In genomic region chr10:43292745-43293676, GRCh38 we compare ENCODE assay signal across 8 cellular contexts. TPM values are rescaled to one million over a fixed set of nuclear protein-coding genes. Genes with fewer than 3 reads are reported as not detected.
DNase-seq lines count a peak whose midpoint lies in the region; ATAC-seq and TF ChIP-seq lines count a peak whose summit lies in the region.

No MANE protein-coding gene starts in this region.

- no peaks in the 10 kb centered on the region for H3K36me3 Mint-ChIP-seq in CD4-positive, alpha-beta T cell (ENCODE audit: low read depth)

- H3K9me3 ChIP-seq in CD4-positive, alpha-beta T cell (ENCODE audit: control insufficient read depth, low read length), result no peaks in the 10 kb centered on the region
- H3K9me3 ChIP-seq in lower lobe of right lung, result no peaks in the 10 kb centered on the region

- POLR2A ChIA-PET in CD4-positive, alpha-beta T cell (lab: Charles Lee), result interaction anchor here (0.8 to 2.8 kb wide), 8 partner anchors 12 to 154 kb away, joined by 3 to 15 read pairs (median 4); no protein-coding TSS in a partner anchor

- no peak overlapping the region for H3K4me3 Mint-ChIP-seq in CD4-positive, alpha-beta T cell

- CTCF ChIA-PET in CD4-positive, alpha-beta T cell (lab: Charles Lee), result interaction anchor here (0.5 to 4.7 kb wide), 13 partner anchors 12 to 171 kb away, joined by 3 to 42 read pairs (median 4); no protein-coding TSS in a partner anchor

- H3K4me3 ChIP-seq in lower lobe of right lung, result no peak overlapping the region

- peak in 8 of 10 experiments; percentile 25 to 48 (median 38) for DNase-seq in CD4-positive, alpha-beta T cell
- DNase-seq in NCI-H1694 treated with DMSO at 0.1 percent for 48 hours (lab: John Stamatoyannopoulos, UW) (peak; percentile 43), dermis microvascular lymphatic vessel endothelial cell (ENCODE audit: low read depth in 2 of 2) (peak; percentile 28 to 62), lower lobe of right lung (peak; percentile 63)
- DNase-seq in activated CD4-positive, alpha-beta T cell treated with anti-CD3 and anti-CD28 coated beads for 1 hour, result peak; percentile 30
- DNase-seq in stimulated activated naive CD4-positive, alpha-beta T cell (lab: John Stamatoyannopoulos, UW), result peak; percentile 10 to 45 (median 14)

- intact Hi-C loops in CD4-positive, alpha-beta T cell (cut with DNase I, micrococcal nuclease), result loop anchor here (1.0 to 2.0 kb wide), 3 partner anchors 16 to 169 kb away; no protein-coding TSS in a partner anchor
- intact Hi-C loops in lower lobe of right lung (cut with DNase I), result no loop called here

- no peaks in the 10 kb centered on the region for H3K9me3 Mint-ChIP-seq in CD4-positive, alpha-beta T cell

- peak overlapping the region; percentile 50 for H3K27ac Mint-ChIP-seq in CD4-positive, alpha-beta T cell

- ATAC-seq in CD4-positive, alpha-beta T cell (ENCODE audit: poor library complexity), result peak; percentile 63
- ATAC-seq in GM19467 (IDR thresholded peaks at IDR 0.05; ENCODE audit: unreplicated experiment) (peak; percentile 71), lower lobe of right lung (peak; percentile 77 to 90), HG03025 (IDR thresholded peaks at IDR 0.05; ENCODE audit: low FRiP score, unreplicated experiment) (no peak)

- peak; percentile 72 for TF ChIP-seq CTCF in CD4-positive, alpha-beta T cell (IDR thresholded peaks at IDR 0.05)
- peak; percentile 76 for TF ChIP-seq CTCF in lower lobe of right lung (IDR thresholded peaks at IDR 0.05)

- no peak overlapping the region for H3K27ac ChIP-seq in CD4-positive, alpha-beta T cell (ENCODE audit: low read depth, low read length)
- H3K27ac ChIP-seq in lower lobe of right lung, result no peak overlapping the region

- no peaks in the 10 kb centered on the region for H3K36me3 ChIP-seq in lower lobe of right lung

- H3K4me1 ChIP-seq in lower lobe of right lung, result peaks cover 2% of the 10 kb centered on the region

- H3K4me1 Mint-ChIP-seq in CD4-positive, alpha-beta T cell (ENCODE audit: low read depth), result peaks cover 59% of the 10 kb centered on the region

- H3K27me3 ChIP-seq in CD4-positive, alpha-beta T cell (ENCODE audit: control insufficient read depth, insufficient read depth, low read length), result no peaks in the 10 kb centered on the region
- no peaks in the 10 kb centered on the region for H3K27me3 ChIP-seq in lower lobe of right lung (ENCODE audit: low read depth)

- peaks cover 12% of the 10 kb centered on the region for H3K27me3 Mint-ChIP-seq in CD4-positive, alpha-beta T cell

RNA-seq across cellular contexts. Expression of gene RASGEF1A, which starts 26.1 kb away (rescaled TPM):
- total RNA-seq in CD4-positive, alpha-beta T cell, result 1 to 10 TPM; 1.2 to 1.4 TPM
- total RNA-seq in dermis microvascular lymphatic vessel endothelial cell, result 0.13 and 0.26 TPM in 2 replicates
- 2.7 TPM for total RNA-seq in lower lobe of right lung
